In genomic region chr21:40404319-40404906, GRCh38 we compare ENCODE assay signal across 14 cellular contexts.
DNase-seq lines count a peak whose midpoint lies in the region; ATAC-seq and TF ChIP-seq lines count a peak whose summit lies in the region.
"Had no signal": no experiment of that assay in that cellular context is flagged by ENCODE, and none has a peak within 500 bp of the region (broad histone marks: within the 10 kb centered on the region; RNA-seq: fewer than 3 reads in every experiment).

No MANE protein-coding gene starts in this region.

- H3K27me3 Mint-ChIP-seq in activated T-cell treated with anti-CD3 and anti-CD28 coated beads, Interleukin-2, amount 50 U/mL, for 4 hours (ENCODE audit: low read depth): no peaks in the 10 kb centered on the region
- no peaks in the 10 kb centered on the region for H3K27me3 Mint-ChIP-seq in osteocyte (ENCODE audit: unreplicated experiment)
- no peaks in the 10 kb centered on the region for H3K27me3 Mint-ChIP-seq in endothelial cell (ENCODE audit: unreplicated experiment)
- H3K27me3 Mint-ChIP-seq: activated CD4-positive, alpha-beta T cell treated with anti-CD3 and anti-CD28 coated beads, Interleukin-2, amount 10 ng/mL, durations not matched to agents 24 days and 14 days; T-helper 17 cell had no signal

- H3K9me2 ChIP-seq in hepatocyte (replicated peaks; ENCODE audit: insufficient read depth): no peaks in the 10 kb centered on the region

- H3K4me3 ChIP-seq in left ventricle myocardium inferior (no peak overlapping the region), hepatocyte (no peak overlapping the region), upper lobe of right lung (no peak overlapping the region)
- H3K4me3 ChIP-seq: testis had no signal

- H3K27me3 ChIP-seq in left ventricle myocardium inferior (ENCODE audit: low read depth): no peaks in the 10 kb centered on the region
- H3K27me3 ChIP-seq in hepatocyte: no peaks in the 10 kb centered on the region
- H3K27me3 ChIP-seq in upper lobe of right lung: no peaks in the 10 kb centered on the region
- H3K27me3 ChIP-seq: testis had no signal

- H3K79me2 ChIP-seq in hepatocyte: no peaks in the 10 kb centered on the region

- H3K4me3 Mint-ChIP-seq in activated T-cell treated with anti-CD3 and anti-CD28 coated beads, Interleukin-2, amount 50 U/mL, for 4 hours: no peak overlapping the region
- H3K4me3 Mint-ChIP-seq in osteocyte (ENCODE audit: unreplicated experiment) (no peak overlapping the region), endothelial cell (ENCODE audit: unreplicated experiment) (no peak overlapping the region)
- H3K4me3 Mint-ChIP-seq: activated CD4-positive, alpha-beta T cell treated with anti-CD3 and anti-CD28 coated beads, Interleukin-2, amount 10 ng/mL, durations not matched to agents 24 days and 14 days; T-helper 17 cell had no signal

- H3K27ac ChIP-seq in left ventricle myocardium inferior (replicated peaks) (no peak overlapping the region), hepatocyte (peak overlapping the region; percentile 73), upper lobe of right lung (peak overlapping the region; percentile 20)
- H3K27ac ChIP-seq: RWPE1, testis had no signal

- peaks cover 7% of the 10 kb centered on the region for H3K9me3 ChIP-seq in left ventricle myocardium inferior (replicated peaks)
- H3K9me3 ChIP-seq in hepatocyte (ENCODE audit: low read depth): no peaks in the 10 kb centered on the region
- no peaks in the 10 kb centered on the region for H3K9me3 ChIP-seq in upper lobe of right lung
- H3K9me3 ChIP-seq: testis had no signal

- TF ChIP-seq CTCF in left ventricle myocardium inferior (IDR thresholded peaks at IDR 0.05; ENCODE audit: borderline replicate concordance) (no peak), hepatocyte (IDR thresholded peaks at IDR 0.05; ENCODE audit: poor library complexity) (no peak), upper lobe of right lung (IDR thresholded peaks at IDR 0.05) (no peak), osteocyte (IDR thresholded peaks at IDR 0.05) (no peak), endothelial cell (IDR thresholded peaks at IDR 0.05; ENCODE audit: unreplicated experiment) (no peak)

- ATAC-seq in left ventricle myocardium superior (peak; percentile 50), upper lobe of right lung (peak; percentile 78)
- ATAC-seq in activated T-cell treated with anti-CD3 and anti-CD28 coated beads, Interleukin-2, amount 50 U/mL, for 4 hours: no peak
- ATAC-seq: T-helper 17 cell had no signal

- H3K4me1 ChIP-seq in left ventricle myocardium inferior (no peaks in the 10 kb centered on the region), hepatocyte (ENCODE audit: insufficient read depth) (peaks cover 5% of the 10 kb centered on the region), upper lobe of right lung (no peaks in the 10 kb centered on the region)
- H3K4me1 ChIP-seq: testis had no signal

- intact Hi-C loops in left ventricle myocardium superior (cut with micrococcal nuclease) (no loop called here), left ventricle myocardium inferior (cut with micrococcal nuclease) (no loop called here), upper lobe of right lung (cut with DNase I) (no loop called here)

- WGBS in hepatocyte (ENCODE audit: low lambda C conversion rate, missing lambda C conversion rate): 52% methylated on average over 4 of the region's 4 CpGs

- H4K20me1 ChIP-seq in hepatocyte (ENCODE audit: insufficient read depth, poor library complexity, severe bottlenecking): no peaks in the 10 kb centered on the region

- DNase-seq in left ventricle myocardium superior (no peak), left ventricle myocardium inferior (no peak), NCI-H774 (lab: John Stamatoyannopoulos, UW) (peak; percentile 76), hepatocyte (ENCODE audit: low spot score) (peak; percentile 82), upper lobe of right lung (no peak), osteocyte (ENCODE audit: extremely low spot score, unreplicated experiment) (no peak), endothelial cell (ENCODE audit: low spot score) (no peak)
- no peak for DNase-seq in activated T-cell treated with anti-CD3 and anti-CD28 coated beads, Interleukin-2, amount 50 U/mL, for 4 hours
- DNase-seq: activated CD4-positive, alpha-beta T cell treated with anti-CD3 and anti-CD28 coated beads, Interleukin-2, amount 10 ng/mL, durations not matched to agents 24 days and 14 days; activated T-cell treated with anti-CD3 and anti-CD28 coated beads, Interleukin-2, amount 50 U/mL, for 48 hours; KG1; T-helper 17 cell; testis had no signal

- H3K36me3 ChIP-seq in left ventricle myocardium inferior: no peaks in the 10 kb centered on the region
- no peaks in the 10 kb centered on the region for H3K36me3 ChIP-seq in hepatocyte (replicated peaks; ENCODE audit: insufficient read depth, low read depth)
- no peaks in the 10 kb centered on the region for H3K36me3 ChIP-seq in upper lobe of right lung

- no peaks in the 10 kb centered on the region for H3K36me3 Mint-ChIP-seq in activated T-cell treated with anti-CD3 and anti-CD28 coated beads, Interleukin-2, amount 50 U/mL, for 4 hours (ENCODE audit: insufficient read depth)
- H3K36me3 Mint-ChIP-seq in osteocyte (ENCODE audit: unreplicated experiment) (peaks cover 2% of the 10 kb centered on the region), endothelial cell (ENCODE audit: low read depth, unreplicated experiment) (no peaks in the 10 kb centered on the region)

- peak overlapping the region; percentile 29 for H2AFZ ChIP-seq in hepatocyte

- no peaks in the 10 kb centered on the region for H3K4me1 Mint-ChIP-seq in activated T-cell treated with anti-CD3 and anti-CD28 coated beads, Interleukin-2, amount 50 U/mL, for 4 hours (ENCODE audit: low read depth)
- H3K4me1 Mint-ChIP-seq in osteocyte (ENCODE audit: unreplicated experiment) (no peaks in the 10 kb centered on the region), endothelial cell (ENCODE audit: unreplicated experiment) (no peaks in the 10 kb centered on the region)
- H3K4me1 Mint-ChIP-seq: activated CD4-positive, alpha-beta T cell treated with anti-CD3 and anti-CD28 coated beads, Interleukin-2, amount 10 ng/mL, durations not matched to agents 24 days and 14 days; T-helper 17 cell had no signal

- H3K27ac Mint-ChIP-seq in osteocyte (ENCODE audit: unreplicated experiment): no peak overlapping the region
- no peak overlapping the region for H3K27ac Mint-ChIP-seq in endothelial cell (ENCODE audit: unreplicated experiment)
- H3K27ac Mint-ChIP-seq: activated CD4-positive, alpha-beta T cell treated with anti-CD3 and anti-CD28 coated beads, Interleukin-2, amount 10 ng/mL, durations not matched to agents 24 days and 14 days; T-helper 17 cell had no signal

- peak overlapping the region; percentile 28 for H3K4me2 ChIP-seq in hepatocyte

- H3K9me3 Mint-ChIP-seq in activated T-cell treated with anti-CD3 and anti-CD28 coated beads, Interleukin-2, amount 50 U/mL, for 4 hours: no peaks in the 10 kb centered on the region
- peaks cover 41% of the 10 kb centered on the region for H3K9me3 Mint-ChIP-seq in osteocyte (ENCODE audit: unreplicated experiment)
- peaks cover 19% of the 10 kb centered on the region for H3K9me3 Mint-ChIP-seq in endothelial cell (ENCODE audit: unreplicated experiment)
- H3K9me3 Mint-ChIP-seq: activated CD4-positive, alpha-beta T cell treated with anti-CD3 and anti-CD28 coated beads, Interleukin-2, amount 10 ng/mL, durations not matched to agents 24 days and 14 days had no signal

Comparison
In these comparisons a context has a peak if more than half of its experiments do, and no peak if none do; other contexts are left out.
1. ATAC-seq: peak in left ventricle myocardium superior (single experiment) and upper lobe of right lung (single experiment); none in activated T-cell treated with anti-CD3 and anti-CD28 coated beads, Interleukin-2, amount 50 U/mL, for 4 hours (0 of 2).
2. DNase-seq: peak in NCI-H774 (single experiment) and hepatocyte (single experiment); none in left ventricle myocardium superior (single experiment), left ventricle myocardium inferior (single experiment), upper lobe of right lung (single experiment), activated T-cell treated with anti-CD3 and anti-CD28 coated beads, Interleukin-2, amount 50 U/mL, for 4 hours (single experiment), osteocyte (single experiment) and endothelial cell (single experiment).